In the genomic region with DNA sequence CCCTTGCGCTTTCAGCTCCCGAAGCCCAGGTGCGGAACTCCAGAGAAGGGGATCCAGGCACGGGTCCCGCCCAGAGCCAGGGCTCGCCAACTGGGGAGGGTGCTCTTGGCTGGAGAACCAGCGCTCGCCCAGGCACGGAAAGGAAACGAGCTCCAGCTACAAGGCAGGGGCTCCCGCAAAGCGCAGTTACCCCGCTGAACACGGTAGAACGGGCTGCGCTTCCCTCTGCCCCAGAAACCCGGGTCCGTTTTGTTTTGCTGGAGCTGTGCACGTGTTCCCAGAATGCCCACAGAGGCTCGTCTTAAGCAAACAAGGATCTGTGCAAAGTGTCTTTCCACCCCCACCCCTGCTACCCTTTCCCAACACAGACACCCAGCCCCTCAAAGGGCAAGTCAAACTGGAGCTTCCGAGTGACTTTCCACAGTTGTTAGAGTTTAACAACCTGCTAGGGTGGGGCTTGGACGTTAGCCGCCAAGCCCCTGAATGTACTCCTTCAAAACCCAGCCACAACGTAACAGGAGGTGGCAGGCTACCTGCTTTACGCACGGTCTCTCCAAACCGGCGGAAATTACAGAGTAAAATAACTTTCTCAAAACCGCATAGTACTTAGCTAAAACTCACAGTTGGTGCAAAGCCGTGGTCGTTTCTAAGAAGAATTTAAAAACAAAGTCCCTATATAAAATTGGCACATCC, we compare ENCODE assay signal across 8 cellular contexts.
DNase-seq lines count a peak whose midpoint lies in the region; ATAC-seq and TF ChIP-seq lines count a peak whose summit lies in the region.

No MANE protein-coding gene starts in this region.

- no peaks in the 10 kb centered on the region for H4K20me1 ChIP-seq in DND-41 (ENCODE audit: insufficient read depth, low read length)

- TF ChIP-seq CTCF in DND-41 (IDR thresholded peaks at IDR 0.05; ENCODE audit: borderline replicate concordance, extremely low read depth, low read length, poor library complexity, severe bottlenecking) (peak; percentile 54), HL-60 (IDR thresholded peaks at IDR 0.05; ENCODE audit: insufficient read depth, low read length) (no peak)

- peak overlapping the region; percentile 93 for H3K4me2 ChIP-seq in DND-41 (ENCODE audit: insufficient read depth, low read length)

- peak overlapping the region; percentile 85 for H2AFZ ChIP-seq in DND-41 (ENCODE audit: low read depth, low read length)

- peaks cover 34% of the 10 kb centered on the region for H3K4me1 ChIP-seq in DND-41 (ENCODE audit: insufficient read depth, low read length)
- no peaks in the 10 kb centered on the region for H3K4me1 ChIP-seq in rectal smooth muscle tissue (ENCODE audit: control insufficient read depth, insufficient read depth, low read length)

- H3K27me3 ChIP-seq in DND-41 (ENCODE audit: insufficient read depth, low read length, poor library complexity) (no peaks in the 10 kb centered on the region), HL-60 (ENCODE audit: insufficient read depth, poor library complexity, severe bottlenecking) (no peaks in the 10 kb centered on the region), rectal smooth muscle tissue (ENCODE audit: control insufficient read depth, insufficient read depth, low read length) (no peaks in the 10 kb centered on the region)

- DNase-seq in DND-41: peak; percentile 54
- peak in 1 of 2 experiments; percentile 67 for DNase-seq in HL-60 (ENCODE audit: low read depth in 1 of 2, low spot score in 1 of 2)
- DNase-seq in SW480 (ENCODE audit: low spot score): peak; percentile 44
- peak in 43 of 56 donors; percentile 3 to 66 (median 34) for DNase-seq in amygdala (lab: John Stamatoyannopoulos, UW)
- DNase-seq in hepatic stellate cell (ENCODE audit: low spot score): peak; percentile 18

- H3K4me3 ChIP-seq in DND-41 (ENCODE audit: low read depth in 1 of 2, low read length in 2 of 2) (peak overlapping the region; percentile 29 to 70; a peak in 3 of 4 replicates), HL-60 (replicated peaks; ENCODE audit: insufficient read depth, low read length) (peak overlapping the region; percentile 69), rectal smooth muscle tissue (ENCODE audit: low read length) (peak overlapping the region; percentile 90)

- ATAC-seq in DND-41 (ENCODE audit: insufficient read depth, low read depth) (0 out of 3 replicates have a peak, but pooled peaks have one; percentile 6), GM18502 (IDR thresholded peaks at IDR 0.05; ENCODE audit: poor library complexity, unreplicated experiment) (no peak), HG03457 (IDR thresholded peaks at IDR 0.05; ENCODE audit: unreplicated experiment) (no peak)

- peak overlapping the region; percentile 67 for H3K9ac ChIP-seq in DND-41 (ENCODE audit: low read depth, low read length)
- peak overlapping the region; percentile 90 for H3K9ac ChIP-seq in rectal smooth muscle tissue (ENCODE audit: low read length)

- H3K36me3 ChIP-seq in DND-41 (ENCODE audit: insufficient read depth, low read length) (no peaks in the 10 kb centered on the region), rectal smooth muscle tissue (ENCODE audit: control insufficient read depth, insufficient read depth, low read length) (no peaks in the 10 kb centered on the region)

- no peaks in the 10 kb centered on the region for H3K9me3 ChIP-seq in DND-41 (ENCODE audit: insufficient read depth, low read length, severe bottlenecking)

- H3K27ac ChIP-seq in DND-41 (ENCODE audit: low read length) (peak overlapping the region; percentile 77), HL-60 (replicated peaks) (peak overlapping the region; percentile 80), rectal smooth muscle tissue (ENCODE audit: low read depth, low read length) (no peak overlapping the region)

- H3K79me2 ChIP-seq in DND-41 (ENCODE audit: insufficient read depth, low read length): no peaks in the 10 kb centered on the region
